In the genomic region with DNA sequence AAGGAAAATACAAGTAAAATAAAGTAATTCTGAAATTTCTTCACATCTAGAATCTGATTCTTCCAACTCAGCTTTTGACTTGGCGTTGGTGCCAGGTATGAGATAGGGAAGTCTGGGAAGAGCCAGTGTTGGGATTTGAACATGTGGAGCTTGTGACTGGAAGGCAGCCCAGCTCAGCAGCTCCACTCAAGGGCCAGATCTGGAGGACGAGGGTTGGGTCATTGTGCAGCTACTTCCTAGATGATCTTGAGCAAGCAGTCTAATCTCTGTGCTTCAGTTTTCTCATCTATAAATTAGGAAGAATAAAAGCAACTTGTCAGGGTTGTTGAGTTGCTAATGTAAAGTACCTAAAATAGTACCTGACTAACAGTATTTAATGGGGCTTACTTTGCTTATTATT, we compare ENCODE assay signal across 11 cellular contexts. TPM values are rescaled to one million over a fixed set of nuclear protein-coding genes. Genes with fewer than 3 reads are reported as not detected.
DNase-seq lines count a peak whose midpoint lies in the region; TF ChIP-seq lines count a peak whose summit lies in the region.
"Had no signal": no experiment of that assay in that cellular context is flagged by ENCODE, and none has a peak within 500 bp of the region (broad histone marks: within the 10 kb centered on the region; RNA-seq: fewer than 3 reads in every experiment).

No MANE protein-coding gene starts in this region.

- no peak overlapping the region for H3K9ac ChIP-seq in SK-N-MC (ENCODE audit: insufficient read length)

- no peak for TF ChIP-seq CTCF in stomach (IDR thresholded peaks at IDR 0.05)

- H3K36me3 ChIP-seq in SK-N-MC (ENCODE audit: insufficient read depth, low read length) (peaks cover 19% of the 10 kb centered on the region), stomach (peaks cover 0 to 4% (median 0%) of the 10 kb centered on the region in 4 donors)

- peaks cover 0 to 13% (median 0%) of the 10 kb centered on the region in 3 donors for H3K27me3 ChIP-seq in stomach

- H3K4me1 Mint-ChIP-seq in activated T-cell treated with anti-CD3 and anti-CD28 coated beads, Interleukin-2, amount 50 U/mL, for 24 hours (ENCODE audit: low read depth) = peaks cover 87% of the 10 kb centered on the region

- H3K4me3 Mint-ChIP-seq in activated T-cell treated with anti-CD3 and anti-CD28 coated beads, Interleukin-2, amount 50 U/mL, for 24 hours = peak overlapping the region; percentile 63
- H3K4me3 Mint-ChIP-seq: dendritic cell treated with granulocyte-macrophage colony-stimulating factor and Interleukin-4, amounts not matched to agents 40 ng/mL and 50 ng/mL, for 4 days had no signal

- peaks cover 8 to 71% (median 37%) of the 10 kb centered on the region in 4 donors for H3K4me1 ChIP-seq in stomach

- intact Hi-C loops in stomach (cut with DNase I; ENCODE audit: low total_unique reads) = no loop called here

- peaks cover 35% of the 10 kb centered on the region for H3K36me3 Mint-ChIP-seq in activated T-cell treated with anti-CD3 and anti-CD28 coated beads, Interleukin-2, amount 50 U/mL, for 24 hours (ENCODE audit: low read depth)

- TF ChIP-seq EP300 in stomach (IDR thresholded peaks at IDR 0.05) = no peak

- H3K9me3 ChIP-seq in SK-N-MC (ENCODE audit: low read depth, low read length) (no peaks in the 10 kb centered on the region), stomach (no peaks in the 10 kb centered on the region)

- no peaks in the 10 kb centered on the region for H3K9me3 Mint-ChIP-seq in activated T-cell treated with anti-CD3 and anti-CD28 coated beads, Interleukin-2, amount 50 U/mL, for 24 hours
- H3K9me3 Mint-ChIP-seq: dendritic cell treated with granulocyte-macrophage colony-stimulating factor and Interleukin-4, amounts not matched to agents 40 ng/mL and 50 ng/mL, for 4 days had no signal

- H3K4me3 ChIP-seq in SK-N-MC = no peak overlapping the region
- no peak overlapping the region for H3K4me3 ChIP-seq in stomach

- H3K27ac ChIP-seq in SK-N-MC (0 out of 2 replicates have a peak overlapping the region, but pooled peaks have one; percentile 7), epithelial cell of prostate (peak overlapping the region; percentile 23), stomach (peak overlapping the region in 4 of 5 donors; percentile 43 to 97 (median 58)), caudate nucleus (ENCODE audit: low read depth, low read length) (no peak overlapping the region)

- no peaks in the 10 kb centered on the region for H3K27me3 Mint-ChIP-seq in activated T-cell treated with anti-CD3 and anti-CD28 coated beads, Interleukin-2, amount 50 U/mL, for 24 hours

- WGBS in stomach, 5 donors = 53 to 60% (median 58%) methylated on average over 2 of the region's 2 CpGs

- TF ChIP-seq POLR2A in stomach (IDR thresholded peaks at IDR 0.05) = no peak

- DNase-seq in activated T-cell treated with anti-CD3 and anti-CD28 coated beads, Interleukin-2, amount 50 U/mL, for 24 hours = no peak
- DNase-seq in activated T-cell treated with anti-CD3 and anti-CD28 coated beads for 4 hours (no peak), SK-N-MC (ENCODE audit: low read depth, low spot score) (no peak), epithelial cell of prostate (ENCODE audit: low read depth, low spot score) (no peak), stomach (no peak), A172 (ENCODE audit: low spot score) (no peak), caudate nucleus (lab: John Stamatoyannopoulos, UW) (no peak), SK-N-DZ (ENCODE audit: low spot score) (no peak)
- DNase-seq: NCI-H2171, PC-3 had no signal

- H3K27ac Mint-ChIP-seq in activated T-cell treated with anti-CD3 and anti-CD28 coated beads, Interleukin-2, amount 50 U/mL, for 24 hours = peak overlapping the region; percentile 98

RNA-seq across cellular contexts. Expression of gene ADARB1, which starts 5.0 kb away (rescaled TPM):
- 10 to 100 TPM in 4 of 5 donors, 1 to 10 TPM in 1; 3.2 to 33.9 (median 28.8) TPM for total RNA-seq in stomach
- polyA plus RNA-seq in stomach = 1 to 10 TPM; 5.9 to 6.7 (median 6.6) TPM
- total RNA-seq in A172 (2014; rRNA removed; shearing (Covaris generic)) = 13.3 and 15.7 TPM in 2 replicates
- polyA plus RNA-seq in SK-N-DZ (2014; cell fraction: cytosol; rRNA removed) = 2.5 and 3.1 TPM in 2 replicates
- 7.2 and 12.7 TPM in 2 replicates for polyA plus RNA-seq in SK-N-DZ (2014; cell fraction: nucleus; rRNA removed)
